ENCODE assay signal across 20 cellular contexts in the genomic region with DNA sequence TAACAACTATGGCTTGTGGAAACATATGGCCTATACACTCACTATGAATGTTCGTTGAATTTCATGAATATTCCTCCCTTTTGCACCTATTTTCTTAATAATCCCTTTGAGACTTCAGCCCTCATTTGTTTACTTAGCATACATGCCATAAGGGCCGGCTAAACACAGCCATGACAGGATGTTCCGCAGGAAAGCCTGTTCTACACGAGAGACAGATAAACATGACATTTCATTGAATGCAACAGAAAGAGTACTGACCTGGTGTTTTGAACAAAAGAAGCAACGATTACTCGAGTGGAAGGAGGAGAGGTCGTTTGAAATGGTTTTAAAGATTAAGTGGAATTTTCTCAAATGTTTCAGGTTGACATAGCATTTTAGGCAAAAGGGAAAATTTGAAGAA.
"Had no signal": no experiment of that assay in that cellular context is flagged by ENCODE, and none has a peak within 500 bp of the region (broad histone marks: within the 10 kb centered on the region; RNA-seq: fewer than 3 reads in every experiment).

No MANE protein-coding gene starts in this region.

- H3K4me3 Mint-ChIP-seq: immature natural killer cell; naive thymus-derived CD4-positive, alpha-beta T cell; nephron progenitor cell; type B pancreatic cell had no signal

- H3K9me3 ChIP-seq: colonic mucosa, esophagus muscularis mucosa, gastrocnemius medialis, left ventricle myocardium inferior, right atrium auricular region had no signal

- H3K36me3 ChIP-seq: colonic mucosa, esophagus muscularis mucosa, gastrocnemius medialis, left ventricle myocardium inferior, right atrium auricular region had no signal

- H3K27ac Mint-ChIP-seq: immature natural killer cell; naive thymus-derived CD4-positive, alpha-beta T cell; nephron progenitor cell; type B pancreatic cell had no signal

- H3K4me1 ChIP-seq: colonic mucosa, gastrocnemius medialis, left ventricle myocardium inferior, right atrium auricular region had no signal

- H3K27ac ChIP-seq: colonic mucosa, dorsolateral prefrontal cortex, epithelial cell of prostate, esophagus muscularis mucosa, gastrocnemius medialis, left ventricle myocardium inferior, right atrium auricular region had no signal

- DNase-seq: colonic mucosa; dorsolateral prefrontal cortex; effector CD8-positive, alpha-beta T cell; gastrocnemius medialis; immature natural killer cell; kidney; left cardiac atrium; left ventricle myocardium inferior; mesenchymal stem cell; naive thymus-derived CD4-positive, alpha-beta T cell; nephron progenitor cell; posterior cingulate gyrus; small intestine; stimulated activated CD4-positive, alpha-beta T cell treated with anti-CD3 and anti-CD28 coated beads, Interleukin-2, amount 100 ng/mL, for 48 hours; stimulated activated naive CD4-positive, alpha-beta T cell treated with Interleukin-2 at 50 U/mL for 16 hours had no signal

- H3K4me3 ChIP-seq: colonic mucosa, dorsolateral prefrontal cortex, esophagus muscularis mucosa, gastrocnemius medialis, left ventricle myocardium inferior, lung, right atrium auricular region had no signal

- H3K27me3 ChIP-seq: colonic mucosa, esophagus muscularis mucosa, gastrocnemius medialis, right atrium auricular region had no signal

- H3K4me1 Mint-ChIP-seq: immature natural killer cell; naive thymus-derived CD4-positive, alpha-beta T cell; nephron progenitor cell had no signal

- H3K9me3 Mint-ChIP-seq: nephron progenitor cell, type B pancreatic cell had no signal

- H3K36me3 Mint-ChIP-seq: type B pancreatic cell had no signal

- ATAC-seq: gastrocnemius medialis; left cardiac atrium; naive thymus-derived CD4-positive, alpha-beta T cell had no signal

- H3K27me3 Mint-ChIP-seq: naive thymus-derived CD4-positive, alpha-beta T cell; type B pancreatic cell had no signal
